In the genomic region with DNA sequence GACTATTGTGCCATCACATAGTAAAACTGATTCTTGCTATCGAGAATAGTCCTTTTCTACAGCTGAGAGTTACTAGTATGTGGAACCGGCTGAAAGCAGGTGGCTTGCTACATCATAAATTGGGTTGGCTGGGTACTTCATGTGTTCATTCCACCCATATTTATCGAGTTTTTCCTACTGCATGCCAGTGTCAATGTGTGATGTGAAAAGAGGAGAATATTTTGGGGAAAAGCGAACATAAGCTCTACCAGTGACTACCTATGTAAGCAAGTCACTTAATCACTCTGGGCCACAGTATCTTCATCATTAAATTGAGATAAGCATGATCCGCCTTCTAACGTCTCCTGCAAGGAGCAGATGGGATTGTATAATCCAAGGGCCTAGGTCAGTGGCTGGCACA, we compare ENCODE assay signal across 25 cellular contexts.
"Had no signal": no experiment of that assay in that cellular context is flagged by ENCODE, and none has a peak within 500 bp of the region (broad histone marks: within the 10 kb centered on the region; RNA-seq: fewer than 3 reads in every experiment).

No MANE protein-coding gene starts in this region.

- H3K27ac ChIP-seq: body of pancreas had no signal

- H3K9me3 Mint-ChIP-seq: activated B cell treated with CpG ODN at 0.5 μM for 24 hours; activated CD4-positive, alpha-beta memory T cell treated with anti-CD3 and anti-CD28 coated beads for 36 hours; activated CD4-positive, alpha-beta T cell treated with anti-CD3 and anti-CD28 coated beads, Interleukin-2, amount 10 ng/mL, durations not matched to agents 7 days and 5 days; activated naive CD4-positive, alpha-beta T cell treated with anti-CD3 and anti-CD28 coated beads for 36 hours; activated naive CD8-positive, alpha-beta T cell treated with anti-CD3 and anti-CD28 coated beads for 36 hours; activated T-cell treated with anti-CD3 and anti-CD28 coated beads, Interleukin-2, amount 50 U/mL, for 4 hours; central memory CD8-positive, alpha-beta T cell had no signal

- H3K27me3 Mint-ChIP-seq: activated CD4-positive, alpha-beta memory T cell treated with anti-CD3 and anti-CD28 coated beads for 36 hours; activated CD4-positive, alpha-beta T cell treated with anti-CD3 and anti-CD28 coated beads, Interleukin-2, amount 10 ng/mL, durations not matched to agents 7 days and 5 days; activated naive CD8-positive, alpha-beta T cell treated with anti-CD3 and anti-CD28 coated beads for 36 hours had no signal

- H3K9me3 ChIP-seq: body of pancreas had no signal

- H3K4me1 Mint-ChIP-seq: activated B cell treated with CpG ODN at 0.5 μM for 24 hours; central memory CD8-positive, alpha-beta T cell had no signal

- H3K4me1 ChIP-seq: body of pancreas had no signal

- H3K27ac Mint-ChIP-seq: activated B cell treated with CpG ODN at 0.5 μM for 24 hours; activated CD4-positive, alpha-beta T cell treated with anti-CD3 and anti-CD28 coated beads, Interleukin-2, amount 10 ng/mL, durations not matched to agents 7 days and 5 days; activated naive CD4-positive, alpha-beta T cell treated with anti-CD3 and anti-CD28 coated beads for 36 hours; activated naive CD8-positive, alpha-beta T cell treated with anti-CD3 and anti-CD28 coated beads for 36 hours; T-helper 17 cell had no signal

- H3K4me3 ChIP-seq: body of pancreas, K562 had no signal

- H3K36me3 Mint-ChIP-seq: activated naive CD8-positive, alpha-beta T cell treated with anti-CD3 and anti-CD28 coated beads for 36 hours had no signal

- ATAC-seq: activated T-cell treated with anti-CD3 and anti-CD28 coated beads, Interleukin-2, amount 50 U/mL, for 4 hours; K562; T-helper 17 cell had no signal

- H3K27me3 ChIP-seq: body of pancreas had no signal

- DNase-seq: activated B cell treated with CpG ODN at 0.5 μM for 24 hours; activated CD4-positive, alpha-beta memory T cell treated with anti-CD3 and anti-CD28 coated beads for 36 hours; activated CD4-positive, alpha-beta T cell treated with anti-CD3 and anti-CD28 coated beads, Interleukin-2, amount 10 ng/mL, durations not matched to agents 7 days and 5 days; activated CD8-positive, alpha-beta memory T cell treated with anti-CD3 and anti-CD28 coated beads for 24 hours; activated effector memory CD4-positive, alpha-beta T cell treated with anti-CD3 and anti-CD28 coated beads, Interleukin-2, amount 50 U/mL, for 16 hours; activated naive CD4-positive, alpha-beta T cell treated with anti-CD3 and anti-CD28 coated beads for 36 hours; activated naive CD8-positive, alpha-beta T cell treated with anti-CD3 and anti-CD28 coated beads for 36 hours; activated T-cell treated with anti-CD3 and anti-CD28 coated beads, Interleukin-2, amount 50 U/mL, for 4 hours; aorta; Karpas-422; NCI-H1105 treated with DMSO at 0.1 percent for 48 hours; NCI-H1436 treated with DMSO at 0.1 percent for 48 hours; NCI-H187; NCI-H2081 treated with DMSO at 0.1 percent for 48 hours; NCI-H2171; NCI-H2227 treated with DMSO at 0.1 percent for 48 hours; NCI-H446 treated with DMSO at 0.1 percent for 48 hours; NCI-H524 treated with DMSO at 0.1 percent for 48 hours; NCI-H82; SIG-M5; T-helper 17 cell; T-helper 9 cell had no signal

- H3K4me3 Mint-ChIP-seq: activated B cell treated with CpG ODN at 0.5 μM for 24 hours; activated CD4-positive, alpha-beta memory T cell treated with anti-CD3 and anti-CD28 coated beads for 36 hours; activated CD4-positive, alpha-beta T cell treated with anti-CD3 and anti-CD28 coated beads, Interleukin-2, amount 10 ng/mL, durations not matched to agents 7 days and 5 days; activated naive CD4-positive, alpha-beta T cell treated with anti-CD3 and anti-CD28 coated beads for 36 hours; activated naive CD8-positive, alpha-beta T cell treated with anti-CD3 and anti-CD28 coated beads for 36 hours; activated T-cell treated with anti-CD3 and anti-CD28 coated beads, Interleukin-2, amount 50 U/mL, for 4 hours; central memory CD8-positive, alpha-beta T cell; T-helper 17 cell had no signal
